In genomic region chr11:80155412-80156017, GRCh38 we compare ENCODE assay signal across 9 cellular contexts.
DNase-seq lines count a peak whose midpoint lies in the region; ATAC-seq and TF ChIP-seq lines count a peak whose summit lies in the region.
"Had no signal": no experiment of that assay in that cellular context is flagged by ENCODE, and none has a peak within 500 bp of the region (broad histone marks: within the 10 kb centered on the region; RNA-seq: fewer than 3 reads in every experiment).

No MANE protein-coding gene starts in this region.

- no peaks in the 10 kb centered on the region for H3K36me3 Mint-ChIP-seq in T-cell

- POLR2A ChIA-PET in T-cell (lab: Charles Lee), result no interaction called here

- no peak overlapping the region for H3K4me3 Mint-ChIP-seq in T-cell
- H3K4me3 Mint-ChIP-seq: dendritic cell treated with granulocyte-macrophage colony-stimulating factor and Interleukin-4, amounts not matched to agents 40 ng/mL and 50 ng/mL, for 4 days had no signal

- H3K9me3 Mint-ChIP-seq in T-cell, result peaks cover 4 to 12% (median 5%) of the 10 kb centered on the region in 3 donors
- H3K9me3 Mint-ChIP-seq: dendritic cell treated with granulocyte-macrophage colony-stimulating factor and Interleukin-4, amounts not matched to agents 40 ng/mL and 50 ng/mL, for 4 days had no signal

- DNase-seq in left ventricle myocardium inferior (no peak), Right ventricle myocardium superior (no peak), HT1080 (ENCODE audit: low read depth) (peak; percentile 49), SW480 (ENCODE audit: low spot score) (peak; percentile 40), left kidney (ENCODE audit: low read depth, low spot score) (peak; percentile 70), T-cell (no peak), C1 segment of cervical spinal cord (lab: John Stamatoyannopoulos, UW) (no peak)
- no peak for DNase-seq in activated CD4-positive, CD25-positive, alpha-beta regulatory T cell (lab: John Stamatoyannopoulos, UW)

- no peaks in the 10 kb centered on the region for H3K4me1 Mint-ChIP-seq in T-cell

- no peaks in the 10 kb centered on the region for H3K4me1 ChIP-seq in left ventricle myocardium inferior

- ATAC-seq in Right ventricle myocardium superior (ENCODE audit: poor library complexity) (no peak), T-cell (replicated peaks in 1 of 4) (no peak)

- H3K27ac Mint-ChIP-seq in T-cell, result no peak overlapping the region
- H3K27ac Mint-ChIP-seq: dendritic cell treated with granulocyte-macrophage colony-stimulating factor and Interleukin-4, amounts not matched to agents 40 ng/mL and 50 ng/mL, for 4 days had no signal

- H3K4me3 ChIP-seq in left ventricle myocardium inferior, result no peak overlapping the region

- no peaks in the 10 kb centered on the region for H3K27me3 ChIP-seq in left ventricle myocardium inferior (ENCODE audit: low read depth)

- no peak overlapping the region for H3K27ac ChIP-seq in left ventricle myocardium inferior (replicated peaks)

- CTCF ChIA-PET in T-cell (lab: Charles Lee), result no interaction called here

- H3K36me3 ChIP-seq in left ventricle myocardium inferior, result no peaks in the 10 kb centered on the region

- no peaks in the 10 kb centered on the region for H3K9me3 ChIP-seq in left ventricle myocardium inferior (replicated peaks)

- intact Hi-C loops in left ventricle myocardium inferior (cut with micrococcal nuclease), result no loop called here
- intact Hi-C loops in Right ventricle myocardium superior (cut with DNase I), result loop anchor here (10.0 kb wide), 1 partner anchor 391 kb away; no protein-coding TSS in a partner anchor

- peak; percentile 62 for TF ChIP-seq CTCF in left ventricle myocardium inferior (IDR thresholded peaks at IDR 0.05; ENCODE audit: borderline replicate concordance)

- H3K27me3 Mint-ChIP-seq in T-cell, result no peaks in the 10 kb centered on the region

Comparison
In these comparisons a context has a peak if more than half of its experiments do, and no peak if none do; other contexts are left out.
1. DNase-seq: peak in HT1080 (single experiment), SW480 (single experiment) and left kidney (single experiment); none in left ventricle myocardium inferior (single experiment), Right ventricle myocardium superior (single experiment), T-cell (0 of 34), activated CD4-positive, CD25-positive, alpha-beta regulatory T cell (0 of 4) and C1 segment of cervical spinal cord (0 of 14).